ENCODE assay signal across 8 cellular contexts in the genomic region with DNA sequence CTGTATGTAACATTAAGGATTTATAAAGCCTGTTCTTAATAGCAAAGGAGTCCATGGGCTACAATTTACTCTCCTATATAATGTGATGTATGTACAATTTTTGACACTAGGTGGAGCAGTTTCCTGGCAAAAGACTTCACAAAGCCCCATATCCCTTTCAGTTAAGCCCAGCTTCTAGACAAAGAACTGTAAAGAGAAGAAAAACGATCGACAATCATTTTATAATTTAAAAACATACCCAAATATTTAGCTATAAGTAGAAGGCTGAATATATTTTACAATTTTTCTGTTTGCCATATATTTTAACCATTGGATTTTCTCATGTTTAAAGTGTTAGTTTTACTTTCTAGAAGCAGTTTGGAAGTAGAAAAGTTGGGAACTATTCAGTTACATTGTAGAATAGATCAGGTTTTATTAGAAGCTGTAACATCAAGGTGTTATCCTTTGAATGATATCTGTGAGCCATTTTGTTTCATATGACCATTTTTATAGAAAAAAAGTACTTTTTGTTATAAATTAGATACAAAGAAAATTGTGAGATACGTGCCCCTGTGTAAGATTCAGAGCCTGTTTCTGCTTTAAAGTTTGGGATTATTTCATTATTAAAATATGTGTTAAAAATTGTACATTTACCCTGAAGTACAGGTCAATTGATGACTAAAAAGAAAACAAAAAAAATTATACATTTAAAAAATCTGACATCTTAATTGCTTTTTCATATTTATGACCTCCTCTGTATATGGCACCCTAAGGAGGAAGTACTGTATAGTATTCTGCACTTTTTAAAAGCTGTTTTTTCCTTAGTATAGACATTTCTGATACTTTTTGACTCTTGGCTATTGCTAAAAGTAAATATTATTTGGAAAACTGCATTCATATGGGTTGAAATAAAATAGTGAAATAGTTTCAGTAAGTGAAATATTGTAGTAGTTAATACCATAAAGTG. TPM values are rescaled to one million over a fixed set of nuclear protein-coding genes. Genes with fewer than 3 reads are reported as not detected.
A peak's percentile ranks its signal among the peaks of the same experiment; 100 is the strongest.
DNase-seq lines count a peak whose midpoint lies in the region; ATAC-seq and TF ChIP-seq lines count a peak whose summit lies in the region.

No MANE protein-coding gene starts in this region.

- H3K9me3 ChIP-seq in WERI-Rb-1 (ENCODE audit: severe bottlenecking) = no peaks in the 10 kb centered on the region
- no peaks in the 10 kb centered on the region for H3K9me3 ChIP-seq in MG63

- POLR2A ChIA-PET in activated CD4-positive, alpha-beta T cell treated with anti-CD3 and anti-CD28 coated beads, Interleukin-2, amount 10 ng/mL, durations not matched to agents 7 days and 5 days (lab: Charles Lee) = interaction anchor here (0.6 to 4.5 kb wide), 12 partner anchors 29 to 1417 kb away, joined by 3 to 61 read pairs (median 6); no protein-coding TSS in a partner anchor

- CTCF ChIA-PET in activated CD4-positive, alpha-beta T cell treated with anti-CD3 and anti-CD28 coated beads, Interleukin-2, amount 10 ng/mL, durations not matched to agents 7 days and 5 days (lab: Charles Lee) = interaction anchor here (0.5 to 3.8 kb wide), 20 partner anchors 8 to 297 kb away, joined by 3 to 45 read pairs (median 4); partner anchors contain the start of genes PTRH2 and VMP1

- H3K27me3 Mint-ChIP-seq in activated CD4-positive, alpha-beta T cell treated with anti-CD3 and anti-CD28 coated beads, Interleukin-2, amount 10 ng/mL, durations not matched to agents 7 days and 5 days = no peaks in the 10 kb centered on the region
- H3K27me3 Mint-ChIP-seq in neural crest cell (ENCODE audit: low read depth) = no peaks in the 10 kb centered on the region

- peak overlapping the region; percentile 66 for H3K4me3 Mint-ChIP-seq in activated CD4-positive, alpha-beta T cell treated with anti-CD3 and anti-CD28 coated beads, Interleukin-2, amount 10 ng/mL, durations not matched to agents 7 days and 5 days
- no peak overlapping the region for H3K4me3 Mint-ChIP-seq in neural crest cell

- DNase-seq in activated CD4-positive, alpha-beta T cell treated with anti-CD3 and anti-CD28 coated beads, Interleukin-2, amount 10 ng/mL, durations not matched to agents 7 days and 5 days = peak; percentile 59
- no peak for DNase-seq in activated CD4-positive, alpha-beta T cell treated with anti-CD3 and anti-CD28 coated beads, Interleukin-2, amount 50 U/mL, for 4 hours
- peak; percentile 32 for DNase-seq in NCI-H226
- no peak for DNase-seq in WERI-Rb-1
- DNase-seq in fibroblast of the aortic adventitia (ENCODE audit: low read depth) = peak; percentile 96
- no peak for DNase-seq in neural crest cell (ENCODE audit: low read depth, low spot score)
- no peak for DNase-seq in MG63

- peaks cover 19% of the 10 kb centered on the region for H3K36me3 Mint-ChIP-seq in activated CD4-positive, alpha-beta T cell treated with anti-CD3 and anti-CD28 coated beads, Interleukin-2, amount 10 ng/mL, durations not matched to agents 7 days and 5 days (ENCODE audit: low read depth)
- peaks cover 5% of the 10 kb centered on the region for H3K36me3 Mint-ChIP-seq in neural crest cell (ENCODE audit: low read depth)

- H3K4me1 Mint-ChIP-seq in activated CD4-positive, alpha-beta T cell treated with anti-CD3 and anti-CD28 coated beads, Interleukin-2, amount 10 ng/mL, durations not matched to agents 7 days and 5 days = peaks cover 63% of the 10 kb centered on the region
- peaks cover 13% of the 10 kb centered on the region for H3K4me1 Mint-ChIP-seq in neural crest cell

- H3K27ac ChIP-seq in WERI-Rb-1 = no peak overlapping the region

- peak; percentile 49 for ATAC-seq in HG03097 (IDR thresholded peaks at IDR 0.05; ENCODE audit: low FRiP score, unreplicated experiment)

- H3K27me3 ChIP-seq in WERI-Rb-1 (ENCODE audit: insufficient read depth, low read depth, severe bottlenecking) = no peaks in the 10 kb centered on the region
- no peaks in the 10 kb centered on the region for H3K27me3 ChIP-seq in MG63

- TF ChIP-seq CTCF in WERI-Rb-1 (IDR thresholded peaks at IDR 0.05; ENCODE audit: low read depth, low read length) (peak; percentile 57), fibroblast of the aortic adventitia (IDR thresholded peaks at IDR 0.05; ENCODE audit: insufficient read depth, low read length) (peak; percentile 54), neural crest cell (conservative IDR thresholded peaks at IDR 0.05) (peak; percentile 89)

- H3K4me3 ChIP-seq in WERI-Rb-1 (ENCODE audit: low read depth, low read length) = no peak overlapping the region
- H3K4me3 ChIP-seq in fibroblast of the aortic adventitia (ENCODE audit: low read depth, low read length) = no peak overlapping the region
- no peak overlapping the region for H3K4me3 ChIP-seq in MG63

- H3K36me3 ChIP-seq in WERI-Rb-1 (peaks cover 7% of the 10 kb centered on the region), MG63 (peaks cover 16% of the 10 kb centered on the region)

- no peaks in the 10 kb centered on the region for H3K9me3 Mint-ChIP-seq in activated CD4-positive, alpha-beta T cell treated with anti-CD3 and anti-CD28 coated beads, Interleukin-2, amount 10 ng/mL, durations not matched to agents 7 days and 5 days
- no peaks in the 10 kb centered on the region for H3K9me3 Mint-ChIP-seq in neural crest cell

- peak overlapping the region; percentile 90 for H3K27ac Mint-ChIP-seq in activated CD4-positive, alpha-beta T cell treated with anti-CD3 and anti-CD28 coated beads, Interleukin-2, amount 10 ng/mL, durations not matched to agents 7 days and 5 days
- H3K27ac Mint-ChIP-seq in neural crest cell (ENCODE audit: unreplicated experiment) = peak overlapping the region; percentile 5

RNA-seq across cellular contexts. Expression of gene VMP1, which starts 46.3 kb away (rescaled TPM):
- total RNA-seq in activated CD4-positive, alpha-beta T cell treated with anti-CD3 and anti-CD28 coated beads, Interleukin-2, amount 10 ng/mL, durations not matched to agents 7 days and 5 days = 100 to 1,000 TPM; 194 to 213 TPM
- total RNA-seq in fibroblast of the aortic adventitia (ENCODE audit: low replicate concordance) (134 and 234 TPM in 2 replicates), neural crest cell (53.8 and 62.6 TPM in 2 replicates)
- total RNA-seq in MG63 (2014; rRNA removed; shearing (Covaris generic); ENCODE audit: low replicate concordance) = 161 and 190 TPM in 2 replicates

RNA-seq across cellular contexts. Expression of gene PTRH2, which starts 46.6 kb away (rescaled TPM):
- 10 to 100 TPM; 20.5 to 22.9 TPM for total RNA-seq in activated CD4-positive, alpha-beta T cell treated with anti-CD3 and anti-CD28 coated beads, Interleukin-2, amount 10 ng/mL, durations not matched to agents 7 days and 5 days
- total RNA-seq in fibroblast of the aortic adventitia (ENCODE audit: low replicate concordance) (21.6 and 21.7 TPM in 2 replicates), neural crest cell (25.9 and 33.7 TPM in 2 replicates)
- 38.1 and 40.6 TPM in 2 replicates for total RNA-seq in MG63 (2014; rRNA removed; shearing (Covaris generic); ENCODE audit: low replicate concordance)

Comparison
In these comparisons a context has a peak if more than half of its experiments do, and no peak if none do; other contexts are left out.
1. DNase-seq: peak in activated CD4-positive, alpha-beta T cell treated with anti-CD3 and anti-CD28 coated beads, Interleukin-2, amount 10 ng/mL, durations not matched to agents 7 days and 5 days (single experiment), NCI-H226 (single experiment) and fibroblast of the aortic adventitia (single experiment); none in activated CD4-positive, alpha-beta T cell treated with anti-CD3 and anti-CD28 coated beads, Interleukin-2, amount 50 U/mL, for 4 hours (0 of 2), WERI-Rb-1 (single experiment), neural crest cell (single experiment) and MG63 (single experiment).
2. Peak in every context shown above with its lines, with median percentiles within 50 percentile points of each other: CTCF ChIP-seq.